1 cellular context compared by ENCODE assay signal in genomic region chr11:28919194-28919593, GRCh38.
TF ChIP-seq lines count a peak whose summit lies in the region.

No MANE protein-coding gene starts in this region.

TF ChIP-seq in GM23338, 12 proteins besides CTCF, POLR2A, EP300 and RAD21 (continued from another document):
- TF ChIP-seq, protein P1, sequence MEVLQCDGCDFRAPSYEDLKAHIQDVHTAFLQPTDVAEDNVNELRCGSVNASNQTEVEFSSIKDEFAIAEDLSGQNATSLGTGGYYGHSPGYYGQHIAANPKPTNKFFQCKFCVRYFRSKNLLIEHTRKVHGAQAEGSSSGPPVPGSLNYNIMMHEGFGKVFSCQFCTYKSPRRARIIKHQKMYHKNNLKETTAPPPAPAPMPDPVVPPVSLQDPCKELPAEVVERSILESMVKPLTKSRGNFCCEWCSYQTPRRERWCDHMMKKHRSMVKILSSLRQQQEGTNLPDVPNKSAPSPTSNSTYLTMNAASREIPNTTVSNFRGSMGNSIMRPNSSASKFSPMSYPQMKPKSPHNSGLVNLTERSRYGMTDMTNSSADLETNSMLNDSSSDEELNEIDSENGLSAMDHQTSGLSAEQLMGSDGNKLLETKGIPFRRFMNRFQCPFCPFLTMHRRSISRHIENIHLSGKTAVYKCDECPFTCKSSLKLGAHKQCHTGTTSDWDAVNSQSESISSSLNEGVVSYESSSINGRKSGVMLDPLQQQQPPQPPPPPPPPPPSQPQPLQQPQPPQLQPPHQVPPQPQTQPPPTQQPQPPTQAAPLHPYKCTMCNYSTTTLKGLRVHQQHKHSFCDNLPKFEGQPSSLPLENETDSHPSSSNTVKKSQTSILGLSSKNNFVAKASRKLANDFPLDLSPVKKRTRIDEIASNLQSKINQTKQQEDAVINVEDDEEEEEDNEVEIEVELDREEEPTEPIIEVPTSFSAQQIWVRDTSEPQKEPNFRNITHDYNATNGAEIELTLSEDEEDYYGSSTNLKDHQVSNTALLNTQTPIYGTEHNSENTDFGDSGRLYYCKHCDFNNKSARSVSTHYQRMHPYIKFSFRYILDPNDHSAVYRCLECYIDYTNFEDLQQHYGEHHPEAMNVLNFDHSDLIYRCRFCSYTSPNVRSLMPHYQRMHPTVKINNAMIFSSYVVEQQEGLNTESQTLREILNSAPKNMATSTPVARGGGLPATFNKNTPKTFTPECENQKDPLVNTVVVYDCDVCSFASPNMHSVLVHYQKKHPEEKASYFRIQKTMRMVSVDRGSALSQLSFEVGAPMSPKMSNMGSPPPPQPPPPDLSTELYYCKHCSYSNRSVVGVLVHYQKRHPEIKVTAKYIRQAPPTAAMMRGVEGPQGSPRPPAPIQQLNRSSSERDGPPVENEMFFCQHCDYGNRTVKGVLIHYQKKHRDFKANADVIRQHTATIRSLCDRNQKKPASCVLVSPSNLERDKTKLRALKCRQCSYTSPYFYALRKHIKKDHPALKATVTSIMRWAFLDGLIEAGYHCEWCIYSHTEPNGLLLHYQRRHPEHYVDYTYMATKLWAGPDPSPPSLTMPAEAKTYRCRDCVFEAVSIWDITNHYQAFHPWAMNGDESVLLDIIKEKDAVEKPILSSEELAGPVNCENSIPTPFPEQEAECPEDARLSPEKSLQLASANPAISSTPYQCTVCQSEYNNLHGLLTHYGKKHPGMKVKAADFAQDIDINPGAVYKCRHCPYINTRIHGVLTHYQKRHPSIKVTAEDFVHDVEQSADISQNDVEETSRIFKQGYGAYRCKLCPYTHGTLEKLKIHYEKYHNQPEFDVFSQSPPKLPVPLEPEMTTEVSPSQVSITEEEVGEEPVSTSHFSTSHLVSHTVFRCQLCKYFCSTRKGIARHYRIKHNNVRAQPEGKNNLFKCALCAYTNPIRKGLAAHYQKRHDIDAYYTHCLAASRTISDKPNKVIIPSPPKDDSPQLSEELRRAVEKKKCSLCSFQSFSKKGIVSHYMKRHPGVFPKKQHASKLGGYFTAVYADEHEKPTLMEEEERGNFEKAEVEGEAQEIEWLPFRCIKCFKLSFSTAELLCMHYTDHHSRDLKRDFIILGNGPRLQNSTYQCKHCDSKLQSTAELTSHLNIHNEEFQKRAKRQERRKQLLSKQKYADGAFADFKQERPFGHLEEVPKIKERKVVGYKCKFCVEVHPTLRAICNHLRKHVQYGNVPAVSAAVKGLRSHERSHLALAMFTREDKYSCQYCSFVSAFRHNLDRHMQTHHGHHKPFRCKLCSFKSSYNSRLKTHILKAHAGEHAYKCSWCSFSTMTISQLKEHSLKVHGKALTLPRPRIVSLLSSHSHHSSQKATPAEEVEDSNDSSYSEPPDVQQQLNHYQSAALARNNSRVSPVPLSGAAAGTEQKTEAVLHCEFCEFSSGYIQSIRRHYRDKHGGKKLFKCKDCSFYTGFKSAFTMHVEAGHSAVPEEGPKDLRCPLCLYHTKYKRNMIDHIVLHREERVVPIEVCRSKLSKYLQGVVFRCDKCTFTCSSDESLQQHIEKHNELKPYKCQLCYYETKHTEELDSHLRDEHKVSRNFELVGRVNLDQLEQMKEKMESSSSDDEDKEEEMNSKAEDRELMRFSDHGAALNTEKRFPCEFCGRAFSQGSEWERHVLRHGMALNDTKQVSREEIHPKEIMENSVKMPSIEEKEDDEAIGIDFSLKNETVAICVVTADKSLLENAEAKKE (CRISPR knock-in tag; IDR thresholded peaks at IDR 0.05): no peak
- no peak for TF ChIP-seq EZH2phosphoT487 (IDR thresholded peaks at IDR 0.05; ENCODE audit: unreplicated experiment)
- no peak for TF ChIP-seq ZNF114 (CRISPR knock-in tag; IDR thresholded peaks at IDR 0.05)
- TF ChIP-seq ZNF331 (CRISPR knock-in tag; IDR thresholded peaks at IDR 0.05; ENCODE audit: low read depth): no peak
- TF ChIP-seq JUNB (IDR thresholded peaks at IDR 0.05; ENCODE audit: unreplicated experiment): no peak
- no peak for TF ChIP-seq POLR2AphosphoS5 (IDR thresholded peaks at IDR 0.05; ENCODE audit: low read depth)
- no peak for TF ChIP-seq EZH2 (IDR thresholded peaks at IDR 0.05; ENCODE audit: low read depth, unreplicated experiment)
